ENCODE assay signal across 35 cellular contexts in genomic region chr5:132313378-132313777, GRCh38. TPM values are rescaled to one million over a fixed set of nuclear protein-coding genes. Genes with fewer than 3 reads are reported as not detected.
DNase-seq lines count a peak whose midpoint lies in the region; ATAC-seq, FAIRE-seq and TF ChIP-seq lines count a peak whose summit lies in the region.
"Had no signal": no experiment of that assay in that cellular context is flagged by ENCODE, and none has a peak within 500 bp of the region (broad histone marks: within the 10 kb centered on the region; RNA-seq: fewer than 3 reads in every experiment).

No MANE protein-coding gene starts in this region.

- POLR2A ChIA-PET in RWPE1 (lab: Yijun Ruan, JAX; ENCODE audit: low non-redundant PET) = no interaction called here

- CTCF ChIA-PET in RWPE1 (lab: Yijun Ruan, JAX) = interaction anchor here (0.8 kb wide), 1 partner anchor 75 kb away, joined by 3 read pairs; no protein-coding TSS in a partner anchor

- no peak for FAIRE-seq in H54 (lab: Jason Lieb, UNC)
- FAIRE-seq: GM19239 had no signal

- peak; percentile 18 for DNase-seq in AG09319 (ENCODE audit: extremely low read depth, low read depth)
- DNase-seq in RWPE1 (ENCODE audit: low spot score) = no peak
- peak; percentile 26 to 49 for DNase-seq in erythroblast (lab: John Stamatoyannopoulos, UW)
- DNase-seq in foreskin keratinocyte = no peak
- DNase-seq in H54 (ENCODE audit: insufficient read length, low spot score) = no peak
- no peak for DNase-seq in type B pancreatic cell (ENCODE audit: extremely low spot score, unreplicated experiment)
- no peak for DNase-seq in stimulated activated CD4-positive, alpha-beta T cell treated with anti-CD3 and anti-CD28 coated beads, Interleukin-2, amount 100 ng/mL, for 24 hours
- DNase-seq: activated CD4-positive, alpha-beta memory T cell treated with anti-CD3 and anti-CD28 coated beads, Interleukin-2, amount 10 ng/mL, durations not matched to agents 7 days and 5 days; activated CD4-positive, alpha-beta T cell treated with anti-CD3 and anti-CD28 coated beads for 1 hour; activated CD8-positive, alpha-beta memory T cell treated with anti-CD3 and anti-CD28 coated beads, Interleukin-2, amount 50 U/mL, for 48 hours; activated naive CD4-positive, alpha-beta T cell treated with anti-CD3 and anti-CD28 coated beads, Interleukin-2, amount 50 U/mL, for 16 hours; BE2C; caudate nucleus; DMS153; endodermal cell; foreskin melanocyte; immature natural killer cell; KBM-7; mesendoderm; MM.1S; NCI-H1417; NCI-H2081; NCI-H82; RPMI8226 had no signal

- peak; percentile 9 for ATAC-seq in foreskin keratinocyte
- no peak for ATAC-seq in GM18517 (IDR thresholded peaks at IDR 0.05; ENCODE audit: unreplicated experiment)
- ATAC-seq: left lobe of liver had no signal

- peak overlapping the region; percentile 64 for H3K27ac ChIP-seq in RWPE1
- H3K27ac ChIP-seq in foreskin keratinocyte = no peak overlapping the region
- H3K27ac ChIP-seq: hepatocyte, neutrophil, vagina had no signal

- no peak overlapping the region for H3K27ac Mint-ChIP-seq in type B pancreatic cell
- H3K27ac Mint-ChIP-seq: activated CD4-positive, alpha-beta memory T cell treated with anti-CD3 and anti-CD28 coated beads, Interleukin-2, amount 10 ng/mL, durations not matched to agents 7 days and 5 days; dendritic cell treated with granulocyte-macrophage colony-stimulating factor and Interleukin-4, amounts not matched to agents 40 ng/mL and 50 ng/mL, for 4 days; endodermal cell; immature natural killer cell; stimulated activated naive CD8-positive, alpha-beta T cell treated with anti-CD3 and anti-CD28 coated beads, Interleukin-15, Interleukin-2, amounts not matched to agents 100 ng/mL and 50 ng/mL, for 24 hours; T-helper 1 cell treated with Interleukin-12 subunit alpha and Interleukin-12 subunit beta and Interleukin-4 antibody, amounts not matched to agents 30 μg/mL and 1 μg/mL, for 36 hours had no signal

- TF ChIP-seq CTCF in AG09319 (IDR thresholded peaks at IDR 0.05; ENCODE audit: low read depth, low read length) (no peak), RWPE1 (conservative IDR thresholded peaks at IDR 0.05; ENCODE audit: low read depth) (no peak), foreskin keratinocyte (conservative IDR thresholded peaks at IDR 0.05) (no peak), type B pancreatic cell (conservative IDR thresholded peaks at IDR 0.05) (no peak)

- no peaks in the 10 kb centered on the region for H3K9me3 Mint-ChIP-seq in type B pancreatic cell
- H3K9me3 Mint-ChIP-seq: activated CD4-positive, alpha-beta memory T cell treated with anti-CD3 and anti-CD28 coated beads, Interleukin-2, amount 10 ng/mL, durations not matched to agents 7 days and 5 days; dendritic cell treated with granulocyte-macrophage colony-stimulating factor and Interleukin-4, amounts not matched to agents 40 ng/mL and 50 ng/mL, for 4 days; endodermal cell; immature natural killer cell; stimulated activated naive CD8-positive, alpha-beta T cell treated with anti-CD3 and anti-CD28 coated beads, Interleukin-15, Interleukin-2, amounts not matched to agents 100 ng/mL and 50 ng/mL, for 24 hours; T-helper 1 cell treated with Interleukin-12 subunit alpha and Interleukin-12 subunit beta and Interleukin-4 antibody, amounts not matched to agents 30 μg/mL and 1 μg/mL, for 36 hours had no signal

- no peaks in the 10 kb centered on the region for H3K36me3 Mint-ChIP-seq in type B pancreatic cell
- H3K36me3 Mint-ChIP-seq: immature natural killer cell had no signal

- peaks cover 11% of the 10 kb centered on the region for H3K4me1 Mint-ChIP-seq in type B pancreatic cell (ENCODE audit: unreplicated experiment)
- H3K4me1 Mint-ChIP-seq: activated CD4-positive, alpha-beta memory T cell treated with anti-CD3 and anti-CD28 coated beads, Interleukin-2, amount 10 ng/mL, durations not matched to agents 7 days and 5 days; endodermal cell; immature natural killer cell had no signal

- H3K4me3 Mint-ChIP-seq in type B pancreatic cell = no peak overlapping the region
- H3K4me3 Mint-ChIP-seq: activated CD4-positive, alpha-beta memory T cell treated with anti-CD3 and anti-CD28 coated beads, Interleukin-2, amount 10 ng/mL, durations not matched to agents 7 days and 5 days; dendritic cell treated with granulocyte-macrophage colony-stimulating factor and Interleukin-4, amounts not matched to agents 40 ng/mL and 50 ng/mL, for 4 days; endodermal cell; immature natural killer cell; stimulated activated naive CD8-positive, alpha-beta T cell treated with anti-CD3 and anti-CD28 coated beads, Interleukin-15, Interleukin-2, amounts not matched to agents 100 ng/mL and 50 ng/mL, for 24 hours; T-helper 1 cell treated with Interleukin-12 subunit alpha and Interleukin-12 subunit beta and Interleukin-4 antibody, amounts not matched to agents 30 μg/mL and 1 μg/mL, for 36 hours had no signal

- H3K27me3 Mint-ChIP-seq in type B pancreatic cell = no peaks in the 10 kb centered on the region
- H3K27me3 Mint-ChIP-seq: activated CD4-positive, alpha-beta memory T cell treated with anti-CD3 and anti-CD28 coated beads, Interleukin-2, amount 10 ng/mL, durations not matched to agents 7 days and 5 days; dendritic cell treated with granulocyte-macrophage colony-stimulating factor and Interleukin-4, amounts not matched to agents 40 ng/mL and 50 ng/mL, for 4 days; stimulated activated naive CD8-positive, alpha-beta T cell treated with anti-CD3 and anti-CD28 coated beads, Interleukin-15, Interleukin-2, amounts not matched to agents 100 ng/mL and 50 ng/mL, for 24 hours had no signal

- H3K4me1 ChIP-seq in foreskin keratinocyte = peaks cover 2% of the 10 kb centered on the region
- H3K4me1 ChIP-seq: vagina had no signal

- no peaks in the 10 kb centered on the region for H3K27me3 ChIP-seq in foreskin keratinocyte
- H3K27me3 ChIP-seq: BE2C, hepatocyte, neutrophil, vagina had no signal

- no peak for TF ChIP-seq POLR2A in erythroblast (IDR thresholded peaks at IDR 0.05; ENCODE audit: low read length)
- no peak for TF ChIP-seq POLR2A in H54 (IDR thresholded peaks at IDR 0.05; ENCODE audit: low read depth, low read length)

RNA-seq across cellular contexts. Expression of gene SLC22A4, which starts 19.2 kb away (rescaled TPM):
- total RNA-seq in foreskin keratinocyte = 1.4 and 1.7 TPM in 2 replicates
- polyA plus RNA-seq in foreskin keratinocyte = 0.87 and 1.4 TPM in 2 replicates
- total RNA-seq in type B pancreatic cell (ENCODE audit: low replicate concordance) = 1.3 and 2.0 TPM in 2 replicates
- total RNA-seq: G401 had no signal
- polyA plus RNA-seq: immature natural killer cell had no signal

RNA-seq across cellular contexts. Expression of gene PDLIM4, which starts 55.9 kb away (rescaled TPM):
- total RNA-seq in foreskin keratinocyte (95.2 and 115 TPM in 2 replicates), type B pancreatic cell (ENCODE audit: low replicate concordance) (40.0 and 43.8 TPM in 2 replicates)
- polyA plus RNA-seq in foreskin keratinocyte = 162 and 190 TPM in 2 replicates
- total RNA-seq: A172; activated CD4-positive, alpha-beta memory T cell treated with anti-CD3 and anti-CD28 coated beads, Interleukin-2, amount 10 ng/mL, durations not matched to agents 7 days and 5 days; G401 had no signal
- polyA plus RNA-seq: immature natural killer cell had no signal

RNA-seq across cellular contexts. Expression of gene SLC22A5, which starts 56.1 kb away (rescaled TPM):
- total RNA-seq in foreskin keratinocyte (11.7 and 14.7 TPM in 2 replicates), type B pancreatic cell (ENCODE audit: low replicate concordance) (21.6 and 39.3 TPM in 2 replicates)
- polyA plus RNA-seq in foreskin keratinocyte = 5.6 and 7.1 TPM in 2 replicates

Comparison
In these comparisons a context has a peak if more than half of its experiments do, and no peak if none do; other contexts are left out.
1. DNase-seq: peak in AG09319 (single experiment) and erythroblast (2 of 2); none in RWPE1 (single experiment), foreskin keratinocyte (0 of 2), H54 (single experiment), type B pancreatic cell (single experiment) and stimulated activated CD4-positive, alpha-beta T cell treated with anti-CD3 and anti-CD28 coated beads, Interleukin-2, amount 100 ng/mL, for 24 hours (0 of 2).